In the genomic region with DNA sequence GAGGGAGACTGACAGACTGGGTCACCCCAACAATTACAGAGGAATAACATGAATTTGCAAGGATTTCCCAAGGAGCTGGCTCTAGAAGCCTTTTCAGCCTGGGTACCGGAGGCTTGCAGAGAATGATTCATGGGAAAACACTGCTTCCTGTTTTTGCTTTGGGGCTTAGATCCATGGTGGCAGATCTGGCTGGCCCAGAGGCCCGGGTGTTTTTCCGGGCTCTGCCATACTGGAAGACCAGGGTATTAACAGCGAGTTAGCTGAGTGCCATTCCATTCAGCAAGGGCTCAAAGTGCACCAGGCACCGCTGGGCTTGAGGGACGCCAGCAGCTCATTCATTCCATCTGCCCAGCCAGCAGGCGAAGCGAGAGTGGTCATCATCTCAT, we compare ENCODE assay signal across 8 cellular contexts. TPM values are rescaled to one million over a fixed set of nuclear protein-coding genes. Genes with fewer than 3 reads are reported as not detected.
A peak's percentile ranks its signal among the peaks of the same experiment; 100 is the strongest.
DNase-seq lines count a peak whose midpoint lies in the region; ATAC-seq and TF ChIP-seq lines count a peak whose summit lies in the region.

No MANE protein-coding gene starts in this region.

- peak overlapping the region; percentile 96 for H3K27ac ChIP-seq in CD4-positive, CD25-positive, alpha-beta regulatory T cell (ENCODE audit: insufficient read depth, low read length, poor library complexity, severe bottlenecking)
- H3K27ac ChIP-seq in colonic mucosa = peak overlapping the region; percentile 96
- H3K27ac ChIP-seq in muscle layer of colon (ENCODE audit: low read depth, low read length) = peak overlapping the region; percentile 89

- peak overlapping the region; percentile 95 for H3K27ac Mint-ChIP-seq in CD4-positive, CD25-positive, alpha-beta regulatory T cell

- peaks cover 20 to 81% (median 59%) of the 10 kb centered on the region in 4 donors for H3K4me1 Mint-ChIP-seq in CD4-positive, CD25-positive, alpha-beta regulatory T cell

- peaks cover 4% of the 10 kb centered on the region for H3K27me3 Mint-ChIP-seq in CD4-positive, CD25-positive, alpha-beta regulatory T cell

- peaks cover 40% of the 10 kb centered on the region for H3K36me3 Mint-ChIP-seq in CD4-positive, CD25-positive, alpha-beta regulatory T cell

- no peaks in the 10 kb centered on the region for H3K27me3 ChIP-seq in CD4-positive, CD25-positive, alpha-beta regulatory T cell (ENCODE audit: control insufficient read depth, insufficient read depth, low read length)
- no peaks in the 10 kb centered on the region for H3K27me3 ChIP-seq in colonic mucosa
- no peaks in the 10 kb centered on the region for H3K27me3 ChIP-seq in muscle layer of colon (ENCODE audit: control insufficient read depth in 1 of 2, insufficient read depth in 2 of 2, low read length in 2 of 2)

- TF ChIP-seq CTCF in colonic mucosa (IDR thresholded peaks at IDR 0.05) = no peak

- H3K36me3 ChIP-seq in CD4-positive, CD25-positive, alpha-beta regulatory T cell (ENCODE audit: control insufficient read depth, insufficient read depth, low read length) = peaks cover 52% of the 10 kb centered on the region
- no peaks in the 10 kb centered on the region for H3K36me3 ChIP-seq in colonic mucosa
- peaks cover 51% of the 10 kb centered on the region for H3K36me3 ChIP-seq in muscle layer of colon (ENCODE audit: insufficient read depth, low read length)

- ATAC-seq in CD4-positive, CD25-positive, alpha-beta regulatory T cell (ENCODE audit: low read depth in 2 of 2) = no peak
- no peak for ATAC-seq in HG03432 (IDR thresholded peaks at IDR 0.05; ENCODE audit: unreplicated experiment)
- no peak for ATAC-seq in GM19328 (IDR thresholded peaks at IDR 0.05; ENCODE audit: unreplicated experiment)
- ATAC-seq in GM18858 (IDR thresholded peaks at IDR 0.05; ENCODE audit: unreplicated experiment) = no peak

- peak overlapping the region; percentile 83 for H3K4me3 ChIP-seq in CD4-positive, CD25-positive, alpha-beta regulatory T cell (ENCODE audit: low read depth, low read length)
- peak overlapping the region; percentile 76 for H3K4me3 ChIP-seq in colonic mucosa
- H3K4me3 ChIP-seq in muscle layer of colon (ENCODE audit: low read depth in 1 of 2, low read length in 2 of 2) = peak overlapping the region; percentile 35 to 79

- no peaks in the 10 kb centered on the region for H3K9me3 ChIP-seq in CD4-positive, CD25-positive, alpha-beta regulatory T cell (ENCODE audit: control insufficient read depth in 2 of 2, low read length in 2 of 2)
- H3K9me3 ChIP-seq in colonic mucosa (no peaks in the 10 kb centered on the region), muscle layer of colon (ENCODE audit: low read length) (no peaks in the 10 kb centered on the region)

- peak overlapping the region; percentile 93 to 99 (median 96) for H3K4me3 Mint-ChIP-seq in CD4-positive, CD25-positive, alpha-beta regulatory T cell

- H3K9ac ChIP-seq in colonic mucosa (ENCODE audit: low read depth in 2 of 2, low read length in 2 of 2) (peak overlapping the region; percentile 90 to 93), muscle layer of colon (ENCODE audit: low read length) (peak overlapping the region; percentile 54)

- H3K4me1 ChIP-seq in CD4-positive, CD25-positive, alpha-beta regulatory T cell (ENCODE audit: control insufficient read depth, insufficient read depth, low read length, poor library complexity, severe bottlenecking) = peaks cover 80% of the 10 kb centered on the region
- H3K4me1 ChIP-seq in colonic mucosa (peaks cover 24% of the 10 kb centered on the region), muscle layer of colon (ENCODE audit: insufficient read depth, low read length) (peaks cover 81% of the 10 kb centered on the region)

- intact Hi-C loops in colonic mucosa (cut with DNase I) = no loop called here

- no peaks in the 10 kb centered on the region for H3K9me3 Mint-ChIP-seq in CD4-positive, CD25-positive, alpha-beta regulatory T cell

- no peak for DNase-seq in CD4-positive, CD25-positive, alpha-beta regulatory T cell
- DNase-seq in NCI-H226 (peak; percentile 49), colonic mucosa (peak; percentile 28)
- DNase-seq in activated CD8-positive, alpha-beta memory T cell treated with anti-CD3 and anti-CD28 coated beads, Interleukin-2, amount 50 U/mL, for 48 hours = no peak

RNA-seq across cellular contexts. Expression of gene WDR1, which starts 1.3 kb away (rescaled TPM):
- total RNA-seq in CD4-positive, CD25-positive, alpha-beta regulatory T cell = 326 TPM
- polyA plus RNA-seq in CD4-positive, CD25-positive, alpha-beta regulatory T cell = 100 to 1,000 TPM; 312 to 422 (median 370) TPM
- 100 to 1,000 TPM; 437 to 476 TPM for total RNA-seq in colonic mucosa

Comparison
In these comparisons a context has a peak if more than half of its experiments do, and no peak if none do; other contexts are left out.
1. DNase-seq: peak in NCI-H226 (single experiment) and colonic mucosa (single experiment); none in CD4-positive, CD25-positive, alpha-beta regulatory T cell (0 of 3) and activated CD8-positive, alpha-beta memory T cell treated with anti-CD3 and anti-CD28 coated beads, Interleukin-2, amount 50 U/mL, for 48 hours (single experiment).
2. Peak in every context shown above with its lines, with median percentiles within 50 percentile points of each other: H3K27ac ChIP-seq and H3K4me3 ChIP-seq.